Comparison of ENCODE assay signal across 23 cellular contexts in the genomic region with DNA sequence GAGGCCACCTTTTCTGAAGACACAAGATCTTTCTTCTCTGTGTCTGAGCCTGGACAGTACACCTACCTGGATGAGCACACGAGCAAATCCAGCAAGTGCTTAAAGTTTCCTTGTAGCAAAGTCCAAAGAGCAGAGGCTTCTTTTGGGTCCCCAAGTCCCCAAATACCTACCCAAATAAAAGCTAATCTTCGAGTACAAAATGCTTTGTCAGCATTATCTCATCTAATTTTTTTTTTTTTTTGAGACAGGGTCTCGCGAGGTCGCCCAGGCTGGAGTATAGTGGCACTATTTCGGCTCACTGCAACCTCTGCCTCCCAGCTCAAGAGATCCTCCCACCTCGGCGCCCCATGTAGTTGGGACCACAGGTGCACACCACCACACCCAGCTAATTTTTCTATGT. TPM values are rescaled to one million over a fixed set of nuclear protein-coding genes. Genes with fewer than 3 reads are reported as not detected.
DNase-seq lines count a peak whose midpoint lies in the region; ATAC-seq and TF ChIP-seq lines count a peak whose summit lies in the region.
"Had no signal": no experiment of that assay in that cellular context is flagged by ENCODE, and none has a peak within 500 bp of the region (broad histone marks: within the 10 kb centered on the region; RNA-seq: fewer than 3 reads in every experiment).

No MANE protein-coding gene starts in this region.

- ATAC-seq in GM23338 (no peak), thoracic aorta (ENCODE audit: insufficient number of reproducible peaks, low FRiP score, low read depth) (no peak)
- ATAC-seq: CD8-positive, alpha-beta T cell; left lobe of liver had no signal

- no peak overlapping the region for H3K27ac ChIP-seq in GM23338 (ENCODE audit: low read depth)
- H3K27ac ChIP-seq in brain microvascular endothelial cell: peak overlapping the region; percentile 94
- peak overlapping the region; percentile 52 for H3K27ac ChIP-seq in mesendoderm (ENCODE audit: low read depth, low read length)
- H3K27ac ChIP-seq in thoracic aorta: peak overlapping the region; percentile 93 to 96
- H3K27ac ChIP-seq: WERI-Rb-1 had no signal

- H3K18ac ChIP-seq in mesendoderm (ENCODE audit: low read length): peak overlapping the region; percentile 56

- no peak overlapping the region for H3K4me3 Mint-ChIP-seq in GM23338
- H3K4me3 Mint-ChIP-seq: activated naive CD4-positive, alpha-beta T cell treated with anti-CD3 and anti-CD28 coated beads for 36 hours; CD8-positive, alpha-beta T cell; T-helper 1 cell treated with Interleukin-12 subunit alpha and Interleukin-12 subunit beta and Interleukin-4 antibody, amounts not matched to agents 30 μg/mL and 1 μg/mL, for 36 hours had no signal

- H4K5ac ChIP-seq in mesendoderm (ENCODE audit: low read length): no peak overlapping the region

- no peaks in the 10 kb centered on the region for H3K9me3 ChIP-seq in thoracic aorta
- H3K9me3 ChIP-seq: MG63 had no signal

- no peaks in the 10 kb centered on the region for H3K79me2 ChIP-seq in GM23338 (replicated peaks; ENCODE audit: insufficient read depth)
- no peaks in the 10 kb centered on the region for H3K79me2 ChIP-seq in mesendoderm (ENCODE audit: control insufficient read depth, insufficient read depth, low read length)

- no peak overlapping the region for H3K4me2 ChIP-seq in GM23338
- H3K4me2 ChIP-seq in mesendoderm (ENCODE audit: low read length): no peak overlapping the region

- H3K4me3 ChIP-seq in GM23338 (no peak overlapping the region), brain microvascular endothelial cell (ENCODE audit: low read depth, low read length) (no peak overlapping the region), mesendoderm (ENCODE audit: low read length) (no peak overlapping the region), thoracic aorta (no peak overlapping the region)
- H3K4me3 ChIP-seq: MG63 had no signal

- H3K4ac ChIP-seq in mesendoderm (ENCODE audit: low read depth, low read length): no peak overlapping the region

- H3K9ac ChIP-seq in mesendoderm (ENCODE audit: low read length): no peak overlapping the region
- H3K9ac ChIP-seq: parathyroid adenoma had no signal

- peaks cover 4% of the 10 kb centered on the region for H3K27me3 Mint-ChIP-seq in GM23338 (ENCODE audit: insufficient read depth, low read depth, poor library complexity)

- H3K4me1 ChIP-seq in GM23338 (ENCODE audit: insufficient read depth) (0 out of 2 replicates have a peak, but pooled peaks cover 4% of the 10 kb centered on the region), mesendoderm (ENCODE audit: control insufficient read depth, low read depth, low read length) (peaks cover 10% of the 10 kb centered on the region), thoracic aorta (ENCODE audit: control insufficient read depth in 1 of 2, low read depth in 2 of 2) (peaks cover 32 to 50% of the 10 kb centered on the region in 2 donors)

- H3K36me3 ChIP-seq in GM23338 (ENCODE audit: insufficient read depth): no peaks in the 10 kb centered on the region
- peaks cover 53% of the 10 kb centered on the region for H3K36me3 ChIP-seq in brain microvascular endothelial cell (replicated peaks)
- H3K36me3 ChIP-seq in mesendoderm (ENCODE audit: control insufficient read depth, insufficient read depth, low read length): no peaks in the 10 kb centered on the region
- H3K36me3 ChIP-seq in thoracic aorta: no peaks in the 10 kb centered on the region
- H3K36me3 ChIP-seq: WERI-Rb-1 had no signal

- TF ChIP-seq CTCF in GM23338 (conservative IDR thresholded peaks at IDR 0.05; ENCODE audit: low read depth in 2 of 2) (no peak), brain microvascular endothelial cell (IDR thresholded peaks at IDR 0.05; ENCODE audit: low read depth, low read length, missing control alignments) (no peak), thoracic aorta (IDR thresholded peaks at IDR 0.05) (no peak)

- no peaks in the 10 kb centered on the region for H3F3A ChIP-seq in GM23338 (replicated peaks; ENCODE audit: low read depth)

- no peak overlapping the region for H3K27ac Mint-ChIP-seq in GM23338
- H3K27ac Mint-ChIP-seq: activated naive CD4-positive, alpha-beta T cell treated with anti-CD3 and anti-CD28 coated beads for 36 hours; CD8-positive, alpha-beta T cell; T-helper 1 cell treated with Interleukin-12 subunit alpha and Interleukin-12 subunit beta and Interleukin-4 antibody, amounts not matched to agents 30 μg/mL and 1 μg/mL, for 36 hours had no signal

- no CpG with 5 or more reads among the region's 8 CpGs for WGBS in mesendoderm (ENCODE audit: extremely low coverage, insufficient coverage, low lambda C conversion rate)

- H3K9me2 ChIP-seq in GM23338 (ENCODE audit: insufficient read depth): no peaks in the 10 kb centered on the region

- H3K23ac ChIP-seq in mesendoderm (ENCODE audit: low read length): no peak overlapping the region

- no peak overlapping the region for H2BK15ac ChIP-seq in mesendoderm (replicated peaks; ENCODE audit: low read depth)

- no peak overlapping the region for H4K8ac ChIP-seq in mesendoderm (ENCODE audit: low read depth, low read length)

- no peaks in the 10 kb centered on the region for H4K20me1 ChIP-seq in GM23338 (replicated peaks; ENCODE audit: insufficient read depth)

- peaks cover 5% of the 10 kb centered on the region; the same call in 2 of the 3 replicates for H3K4me1 Mint-ChIP-seq in GM23338

- no peak overlapping the region for H2AK5ac ChIP-seq in mesendoderm (ENCODE audit: low read length)

- DNase-seq in GM23338 (ENCODE audit: low spot score) (no peak), brain microvascular endothelial cell (no peak), mesendoderm (no peak), thoracic aorta (ENCODE audit: low spot score) (no peak), HK-2 (ENCODE audit: unreplicated experiment) (no peak), Kasumi-1 (lab: John Stamatoyannopoulos, UW) (no peak), RPMI8226 (no peak)
- DNase-seq in NK-92 treated with Interleukin-12 subunit alpha and Interleukin-12 subunit beta, amount 100 ng/mL, for 24 hours (lab: John Stamatoyannopoulos, UW): no peak
- DNase-seq: activated CD4-positive, alpha-beta T cell treated with anti-CD3 and anti-CD28 coated beads, Interleukin-2, amount 50 U/mL, for 4 hours; activated naive CD4-positive, alpha-beta T cell treated with anti-CD3 and anti-CD28 coated beads for 36 hours; CD8-positive, alpha-beta T cell; cortex of kidney; DMS79 treated with DMSO at 0.1 percent for 48 hours; erythroblast; MG63; NCI-H1694; NCI-H345; small intestine; stimulated activated CD8-positive, alpha-beta memory T cell treated with anti-CD3 and anti-CD28 coated beads, Interleukin-4, amount 100 ng/mL, for 48 hours; WERI-Rb-1 had no signal

- 0 out of 2 replicates have a peak overlapping the region, but pooled peaks have one; percentile 83 for H2AFZ ChIP-seq in GM23338
- H2AFZ ChIP-seq: parathyroid adenoma had no signal

- H3K36me3 Mint-ChIP-seq in GM23338 (ENCODE audit: low read depth): no peaks in the 10 kb centered on the region
- H3K36me3 Mint-ChIP-seq: CD8-positive, alpha-beta T cell had no signal

- no peaks in the 10 kb centered on the region for H3K79me1 ChIP-seq in mesendoderm (ENCODE audit: low read length)

- peak overlapping the region; percentile 66 for H2BK120ac ChIP-seq in mesendoderm (ENCODE audit: low read depth, low read length)

- H3K9me3 Mint-ChIP-seq in GM23338: no peaks in the 10 kb centered on the region
- H3K9me3 Mint-ChIP-seq: activated naive CD4-positive, alpha-beta T cell treated with anti-CD3 and anti-CD28 coated beads for 36 hours; CD8-positive, alpha-beta T cell; T-helper 1 cell treated with Interleukin-12 subunit alpha and Interleukin-12 subunit beta and Interleukin-4 antibody, amounts not matched to agents 30 μg/mL and 1 μg/mL, for 36 hours had no signal

- in situ Hi-C loops in brain microvascular endothelial cell (cut with HindIII; ENCODE audit: low pct_ligation_motif_present, low sequenced_read_pairs): no loop called here

- H3K27me3 ChIP-seq in GM23338 (ENCODE audit: insufficient read depth): no peaks in the 10 kb centered on the region
- H3K27me3 ChIP-seq in brain microvascular endothelial cell (replicated peaks): no peaks in the 10 kb centered on the region
- H3K27me3 ChIP-seq in mesendoderm (ENCODE audit: insufficient read depth, low read length, poor library complexity): no peaks in the 10 kb centered on the region
- H3K27me3 ChIP-seq in thoracic aorta (replicated peaks; ENCODE audit: insufficient read depth): no peaks in the 10 kb centered on the region
- H3K27me3 ChIP-seq: MG63 had no signal

- H2BK5ac ChIP-seq in mesendoderm (ENCODE audit: low read length): no peak overlapping the region

- H3K56ac ChIP-seq in mesendoderm (ENCODE audit: low read length): no peak overlapping the region

TF ChIP-seq in GM23338, 12 proteins besides CTCF, POLR2A, EP300 and RAD21 (continues in another document):
- TF ChIP-seq NANOG (IDR thresholded peaks at IDR 0.05; ENCODE audit: borderline replicate concordance): no peak

RNA-seq across cellular contexts. Expression of a gene that starts 24.6 kb away (rescaled TPM):
- 0.54 and 1.4 TPM in 2 replicates for total RNA-seq in GM23338 (2014; rRNA removed; shearing (Covaris generic))
- polyA plus RNA-seq in GM23338 (2016; fragmentation: Nextera tagmentation; extraction: Ambion mirVana): 0.45 and 0.82 TPM in 2 replicates
- 2.4 TPM for polyA plus RNA-seq in mesendoderm (2013, experiment 1 of 2)
- 2.5 TPM for polyA plus RNA-seq in mesendoderm (2013, experiment 2 of 2)
- total RNA-seq in thoracic aorta: 100 to 1,000 TPM; 132 to 138 TPM
- total RNA-seq: CD8-positive, alpha-beta T cell had no signal

RNA-seq across cellular contexts. Expression of a gene that starts 38.9 kb away (rescaled TPM):
- 15.0 and 22.4 TPM in 2 replicates for total RNA-seq in GM23338 (2014; rRNA removed; shearing (Covaris generic))
- 12.4 and 13.2 TPM in 2 replicates for polyA plus RNA-seq in GM23338 (2016; fragmentation: Nextera tagmentation; extraction: Ambion mirVana)
- 26.7 TPM for polyA plus RNA-seq in mesendoderm (2013, experiment 1 of 2)
- polyA plus RNA-seq in mesendoderm (2013, experiment 2 of 2): 27.1 TPM
- total RNA-seq in thoracic aorta: 1 to 10 TPM in 1 of 2 donors, not detected in 1; 5.1 TPM

Comparison
In these comparisons a context has a peak if more than half of its experiments do, and no peak if none do; other contexts are left out.
1. RNA of a gene that starts 24.6 kb away (total RNA-seq): 132 to 138 TPM in thoracic aorta; 0.54 to 1.4 TPM in GM23338; every median in the first group is over 10 times any median in the second.